Comparison of ENCODE assay signal across 11 cellular contexts in the genomic region with DNA sequence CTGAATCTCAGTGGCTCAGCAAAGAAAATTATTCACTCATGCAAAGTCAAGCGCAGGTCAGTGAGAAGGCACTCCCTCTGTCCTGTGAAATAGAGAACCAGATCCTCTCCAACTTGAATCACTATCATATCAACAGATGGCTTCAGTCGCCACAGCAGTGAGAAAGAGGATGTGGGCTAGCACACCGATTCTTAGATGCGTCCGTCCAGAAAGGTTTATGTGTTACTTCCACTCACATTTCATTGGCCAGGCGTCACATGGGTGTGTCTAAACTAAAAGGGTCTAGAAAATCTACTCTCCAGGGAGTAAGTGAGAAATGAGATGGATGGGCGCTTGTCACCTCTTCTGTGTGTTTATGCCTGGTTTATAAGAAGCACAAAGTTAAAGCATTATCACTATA.
DNase-seq lines count a peak whose midpoint lies in the region; ATAC-seq and TF ChIP-seq lines count a peak whose summit lies in the region.
"Had no signal": no experiment of that assay in that cellular context is flagged by ENCODE, and none has a peak within 500 bp of the region (broad histone marks: within the 10 kb centered on the region; RNA-seq: fewer than 3 reads in every experiment).

No MANE protein-coding gene starts in this region.

- ATAC-seq in GM18508 (IDR thresholded peaks at IDR 0.05; ENCODE audit: insufficient read depth, unreplicated experiment) (peak; percentile 93), GM21423 (IDR thresholded peaks at IDR 0.05; ENCODE audit: unreplicated experiment) (peak; percentile 87), HG03175 (IDR thresholded peaks at IDR 0.05; ENCODE audit: unreplicated experiment) (peak; percentile 98)
- ATAC-seq: right cardiac atrium had no signal

- H3K4me1 ChIP-seq in ascending aorta = no peaks in the 10 kb centered on the region

- H3K27ac ChIP-seq in ascending aorta = no peak overlapping the region

- TF ChIP-seq CTCF in ascending aorta (IDR thresholded peaks at IDR 0.05) = no peak

- no peaks in the 10 kb centered on the region for H3K36me3 ChIP-seq in ascending aorta

- DNase-seq in RPMI7951 (ENCODE audit: low read depth) (peak; percentile 22), HuH-7.5 (ENCODE audit: low spot score) (no peak), HuH-7 (ENCODE audit: low spot score) (no peak), NCI-H187 treated with DMSO at 0.1 percent for 48 hours (lab: John Stamatoyannopoulos, UW) (no peak), ascending aorta (ENCODE audit: low spot score in 2 of 2) (no peak)
- DNase-seq: NCI-H446, right cardiac atrium had no signal

- intact Hi-C loops in ascending aorta (cut with DNase I) = no loop called here

- H3K4me3 ChIP-seq in ascending aorta = no peak overlapping the region
- H3K4me3 ChIP-seq: lung had no signal

- no peaks in the 10 kb centered on the region for H3K9me3 ChIP-seq in ascending aorta

- H3K27me3 ChIP-seq in ascending aorta = no peaks in the 10 kb centered on the region
